In genomic region chr1:231397882-231398671, GRCh38 we compare ENCODE assay signal across 29 cellular contexts.
"Had no signal": no experiment of that assay in that cellular context is flagged by ENCODE, and none has a peak within 500 bp of the region (broad histone marks: within the 10 kb centered on the region; RNA-seq: fewer than 3 reads in every experiment).

No MANE protein-coding gene starts in this region.

- H3K27ac Mint-ChIP-seq: activated naive CD4-positive, alpha-beta T cell treated with anti-CD3 and anti-CD28 coated beads, Interleukin-2, amount 10 ng/mL, durations not matched to agents 7 days and 5 days; activated T-helper 1 cell treated with anti-CD3 and anti-CD28 coated beads, Interleukin-12 subunit alpha, Interleukin-12 subunit beta, Interleukin-2, Interleukin-4 antibody, amounts not matched to agents 30 ng/mL and 10 ng/mL and 1 ng/mL, durations not matched to agents 14 hours and 24 hours and 36 hours; nephron; progenitor cell of endocrine pancreas; T-cell had no signal

- H3K27me3 ChIP-seq: esophagus muscularis mucosa, foreskin keratinocyte, heart right ventricle, left lung, ovary, tibial nerve had no signal

- H3K9me3 ChIP-seq: esophagus muscularis mucosa, heart right ventricle, left lung, lower lobe of right lung, mucosa of descending colon, ovary, tibial nerve had no signal

- H3K9me3 Mint-ChIP-seq: activated naive CD4-positive, alpha-beta T cell treated with anti-CD3 and anti-CD28 coated beads, Interleukin-2, amount 10 ng/mL, durations not matched to agents 7 days and 5 days; activated T-helper 1 cell treated with anti-CD3 and anti-CD28 coated beads, Interleukin-12 subunit alpha, Interleukin-12 subunit beta, Interleukin-2, Interleukin-4 antibody, amounts not matched to agents 30 ng/mL and 10 ng/mL and 1 ng/mL, durations not matched to agents 14 hours and 24 hours and 36 hours; nephron; T-cell had no signal

- H3K36me3 ChIP-seq: esophagus muscularis mucosa, left lung, lower lobe of right lung, ovary, tibial nerve, WERI-Rb-1 had no signal

- H3K4me3 Mint-ChIP-seq: activated naive CD4-positive, alpha-beta T cell treated with anti-CD3 and anti-CD28 coated beads, Interleukin-2, amount 10 ng/mL, durations not matched to agents 7 days and 5 days; activated T-helper 1 cell treated with anti-CD3 and anti-CD28 coated beads, Interleukin-12 subunit alpha, Interleukin-12 subunit beta, Interleukin-2, Interleukin-4 antibody, amounts not matched to agents 30 ng/mL and 10 ng/mL and 1 ng/mL, durations not matched to agents 14 hours and 24 hours and 36 hours; nephron; T-cell had no signal

- ATAC-seq: activated CD4-positive, CD25-positive, alpha-beta regulatory T cell treated with anti-CD3 and anti-CD28 coated beads, Interleukin-2, amount 50 U/mL, for 24 hours; foreskin keratinocyte; heart right ventricle; left lung; lower lobe of right lung; mucosa of descending colon; T-cell had no signal

- H3K27me3 Mint-ChIP-seq: activated naive CD4-positive, alpha-beta T cell treated with anti-CD3 and anti-CD28 coated beads, Interleukin-2, amount 10 ng/mL, durations not matched to agents 7 days and 5 days; progenitor cell of endocrine pancreas; T-cell had no signal

- H3K27ac ChIP-seq: foreskin keratinocyte, left lung, lower lobe of right lung, ovary, tibial nerve, WERI-Rb-1 had no signal

- DNase-seq: activated CD4-positive, alpha-beta T cell treated with anti-CD3 and anti-CD28 coated beads for 48 hours; activated CD4-positive, alpha-beta T cell treated with anti-CD3 and anti-CD28 coated beads, Interleukin-2, amount 50 U/mL, for 48 hours; activated CD8-positive, alpha-beta memory T cell treated with anti-CD3 and anti-CD28 coated beads, Interleukin-2, amount 50 U/mL, for 4 hours; activated effector memory CD4-positive, alpha-beta T cell treated with anti-CD3 and anti-CD28 coated beads, Interleukin-2, amount 50 U/mL, for 16 hours; activated naive CD4-positive, alpha-beta T cell treated with anti-CD3 and anti-CD28 coated beads, Interleukin-2, amount 10 ng/mL, durations not matched to agents 7 days and 5 days; activated T-cell treated with anti-CD3 and anti-CD28 coated beads, Interleukin-2, amount 50 U/mL, for 1 hour; amygdala; central memory CD4-positive, alpha-beta T cell; dermis blood vessel endothelial cell; effector CD4-positive, alpha-beta T cell; foreskin keratinocyte; heart right ventricle; kidney glomerular epithelial cell; left lung; lower lobe of right lung; mesenchymal stem cell; mucosa of descending colon; ovary; retina; stimulated activated naive CD4-positive, alpha-beta T cell; T-cell; WERI-Rb-1 had no signal

- FAIRE-seq: TTC549 had no signal

- H3K4me3 ChIP-seq: esophagus muscularis mucosa, heart right ventricle, left lung, lower lobe of right lung, mucosa of descending colon, ovary, tibial nerve had no signal
